In genomic region chr3:130906374-130906995, GRCh38 we compare ENCODE assay signal across 15 cellular contexts. TPM values are rescaled to one million over a fixed set of nuclear protein-coding genes. Genes with fewer than 3 reads are reported as not detected.
A peak's percentile ranks its signal among the peaks of the same experiment; 100 is the strongest.
DNase-seq lines count a peak whose midpoint lies in the region; ATAC-seq, FAIRE-seq and TF ChIP-seq lines count a peak whose summit lies in the region.
"Had no signal": no experiment of that assay in that cellular context is flagged by ENCODE, and none has a peak within 500 bp of the region (broad histone marks: within the 10 kb centered on the region; RNA-seq: fewer than 3 reads in every experiment).

No MANE protein-coding gene starts in this region.

- peak overlapping the region; percentile 27 for H3K27ac Mint-ChIP-seq in activated CD8-positive, alpha-beta T cell treated with anti-CD3 and anti-CD28 coated beads for 36 hours
- no peak overlapping the region for H3K27ac Mint-ChIP-seq in activated CD8-positive, alpha-beta T cell treated with anti-CD3 and anti-CD28 coated beads, Interleukin-2, amount 10 ng/mL, durations not matched to agents 7 days and 5 days
- peak overlapping the region; percentile 35 for H3K27ac Mint-ChIP-seq in osteocyte (ENCODE audit: unreplicated experiment)
- H3K27ac Mint-ChIP-seq: type B pancreatic cell had no signal

- ATAC-seq in activated CD8-positive, alpha-beta T cell treated with anti-CD3 and anti-CD28 coated beads for 36 hours: no peak
- ATAC-seq in activated CD8-positive, alpha-beta T cell treated with anti-CD3 and anti-CD28 coated beads, Interleukin-2, amount 10 ng/mL, durations not matched to agents 7 days and 5 days: no peak
- ATAC-seq in HG03565 (IDR thresholded peaks at IDR 0.05; ENCODE audit: unreplicated experiment): no peak
- ATAC-seq: activated CD8-positive, alpha-beta memory T cell treated with anti-CD3 and anti-CD28 coated beads, Interleukin-2, amount 10 ng/mL, durations not matched to agents 7 days and 5 days; lower lobe of right lung had no signal

- intact Hi-C loops in activated CD8-positive, alpha-beta T cell treated with anti-CD3 and anti-CD28 coated beads for 36 hours (cut with micrococcal nuclease): no loop called here

- no peaks in the 10 kb centered on the region for H3K27me3 Mint-ChIP-seq in activated CD8-positive, alpha-beta T cell treated with anti-CD3 and anti-CD28 coated beads for 36 hours
- H3K27me3 Mint-ChIP-seq in activated CD8-positive, alpha-beta T cell treated with anti-CD3 and anti-CD28 coated beads, Interleukin-2, amount 10 ng/mL, durations not matched to agents 7 days and 5 days (ENCODE audit: low read depth): no peaks in the 10 kb centered on the region
- no peaks in the 10 kb centered on the region for H3K27me3 Mint-ChIP-seq in osteocyte (ENCODE audit: unreplicated experiment)
- H3K27me3 Mint-ChIP-seq: activated CD8-positive, alpha-beta memory T cell treated with anti-CD3 and anti-CD28 coated beads, Interleukin-2, amount 10 ng/mL, durations not matched to agents 7 days and 5 days; type B pancreatic cell had no signal

- H3K36me3 Mint-ChIP-seq in activated CD8-positive, alpha-beta T cell treated with anti-CD3 and anti-CD28 coated beads for 36 hours (ENCODE audit: low read depth): peaks cover 13% of the 10 kb centered on the region
- peaks cover 11% of the 10 kb centered on the region for H3K36me3 Mint-ChIP-seq in activated CD8-positive, alpha-beta T cell treated with anti-CD3 and anti-CD28 coated beads, Interleukin-2, amount 10 ng/mL, durations not matched to agents 7 days and 5 days (ENCODE audit: low read depth)
- H3K36me3 Mint-ChIP-seq in osteocyte (ENCODE audit: unreplicated experiment): no peaks in the 10 kb centered on the region

- POLR2A ChIA-PET in activated CD8-positive, alpha-beta T cell treated with anti-CD3 and anti-CD28 coated beads for 36 hours (lab: Charles Lee): no interaction called here
- POLR2A ChIA-PET in activated CD8-positive, alpha-beta T cell treated with anti-CD3 and anti-CD28 coated beads, Interleukin-2, amount 10 ng/mL, durations not matched to agents 7 days and 5 days (lab: Charles Lee): interaction anchor here (1.4 kb wide), 1 partner anchor 13 kb away, joined by 11 read pairs; the partner anchor contains the start of gene ATP2C1

- no peak for TF ChIP-seq CTCF in activated CD8-positive, alpha-beta T cell treated with anti-CD3 and anti-CD28 coated beads for 36 hours (IDR thresholded peaks at IDR 0.05)
- no peak for TF ChIP-seq CTCF in bronchial epithelial cell (IDR thresholded peaks at IDR 0.05; ENCODE audit: insufficient read depth, low read length, severe bottlenecking)
- TF ChIP-seq CTCF in osteocyte (IDR thresholded peaks at IDR 0.05): no peak

- H3K4me1 Mint-ChIP-seq in activated CD8-positive, alpha-beta T cell treated with anti-CD3 and anti-CD28 coated beads for 36 hours (ENCODE audit: low read depth): peaks cover 65% of the 10 kb centered on the region
- peaks cover 42% of the 10 kb centered on the region for H3K4me1 Mint-ChIP-seq in activated CD8-positive, alpha-beta T cell treated with anti-CD3 and anti-CD28 coated beads, Interleukin-2, amount 10 ng/mL, durations not matched to agents 7 days and 5 days (ENCODE audit: low read depth)
- H3K4me1 Mint-ChIP-seq in osteocyte (ENCODE audit: unreplicated experiment): peaks cover 30% of the 10 kb centered on the region

- CTCF ChIA-PET in activated CD8-positive, alpha-beta T cell treated with anti-CD3 and anti-CD28 coated beads for 36 hours (lab: Charles Lee): interaction anchor here (0.9 to 1.2 kb wide), 2 partner anchors 13 kb away, joined by 3 read pairs; partner anchors contain the start of gene ATP2C1
- CTCF ChIA-PET in activated CD8-positive, alpha-beta T cell treated with anti-CD3 and anti-CD28 coated beads, Interleukin-2, amount 10 ng/mL, durations not matched to agents 7 days and 5 days (lab: Charles Lee): no interaction called here

- FAIRE-seq in bronchial epithelial cell (lab: Jason Lieb, UNC): no peak

- no peaks in the 10 kb centered on the region for H3K36me3 ChIP-seq in bronchial epithelial cell (ENCODE audit: control insufficient read depth, insufficient read depth, low read length)
- H3K36me3 ChIP-seq: lower lobe of right lung had no signal

- no peaks in the 10 kb centered on the region for H3K27me3 ChIP-seq in bronchial epithelial cell (ENCODE audit: control insufficient read depth, insufficient read depth, low read length)

- H3K9me3 Mint-ChIP-seq in activated CD8-positive, alpha-beta T cell treated with anti-CD3 and anti-CD28 coated beads for 36 hours: no peaks in the 10 kb centered on the region
- no peaks in the 10 kb centered on the region for H3K9me3 Mint-ChIP-seq in activated CD8-positive, alpha-beta T cell treated with anti-CD3 and anti-CD28 coated beads, Interleukin-2, amount 10 ng/mL, durations not matched to agents 7 days and 5 days (ENCODE audit: insufficient read depth)
- H3K9me3 Mint-ChIP-seq in osteocyte (ENCODE audit: unreplicated experiment): no peaks in the 10 kb centered on the region
- H3K9me3 Mint-ChIP-seq: type B pancreatic cell had no signal

- no peak overlapping the region for H3K4me3 Mint-ChIP-seq in activated CD8-positive, alpha-beta T cell treated with anti-CD3 and anti-CD28 coated beads for 36 hours
- H3K4me3 Mint-ChIP-seq in activated CD8-positive, alpha-beta T cell treated with anti-CD3 and anti-CD28 coated beads, Interleukin-2, amount 10 ng/mL, durations not matched to agents 7 days and 5 days: no peak overlapping the region
- H3K4me3 Mint-ChIP-seq in osteocyte (ENCODE audit: unreplicated experiment): no peak overlapping the region
- H3K4me3 Mint-ChIP-seq: activated CD8-positive, alpha-beta memory T cell treated with anti-CD3 and anti-CD28 coated beads, Interleukin-2, amount 10 ng/mL, durations not matched to agents 7 days and 5 days; type B pancreatic cell had no signal

- DNase-seq in activated CD8-positive, alpha-beta T cell treated with anti-CD3 and anti-CD28 coated beads for 36 hours: no peak
- DNase-seq in activated CD8-positive, alpha-beta T cell treated with anti-CD3 and anti-CD28 coated beads, Interleukin-2, amount 10 ng/mL, durations not matched to agents 7 days and 5 days: no peak
- DNase-seq in NCI-H526 (lab: John Stamatoyannopoulos, UW): peak; percentile 90 to 96
- peak; percentile 85 for DNase-seq in bronchial epithelial cell (ENCODE audit: low read depth)
- DNase-seq in osteocyte (ENCODE audit: extremely low spot score, unreplicated experiment): no peak
- DNase-seq in DMS79 treated with DMSO at 0.1 percent for 48 hours (lab: John Stamatoyannopoulos, UW): no peak
- no peak for DNase-seq in SK-N-DZ (ENCODE audit: low spot score)
- DNase-seq: ACHN; activated CD8-positive, alpha-beta memory T cell treated with anti-CD3 and anti-CD28 coated beads, Interleukin-2, amount 10 ng/mL, durations not matched to agents 7 days and 5 days; aorta; effector memory CD4-positive, alpha-beta T cell; lower lobe of right lung; T-helper 9 cell had no signal

- no peak overlapping the region for H3K4me3 ChIP-seq in bronchial epithelial cell (ENCODE audit: low read depth, low read length)
- H3K4me3 ChIP-seq: lower lobe of right lung had no signal

RNA-seq across cellular contexts. Expression of gene ATP2C1, which starts 12.6 kb away (rescaled TPM):
- 10 to 100 TPM; 46.4 to 46.8 TPM for total RNA-seq in activated CD8-positive, alpha-beta T cell treated with anti-CD3 and anti-CD28 coated beads for 36 hours
- total RNA-seq in activated CD8-positive, alpha-beta T cell treated with anti-CD3 and anti-CD28 coated beads, Interleukin-2, amount 10 ng/mL, durations not matched to agents 7 days and 5 days: 10 to 100 TPM; 45.5 to 52.7 TPM
- total RNA-seq in bronchial epithelial cell (96.9 and 149 TPM in 2 replicates), osteocyte (68.3 and 69.2 TPM in 2 replicates)
- polyA plus RNA-seq in SK-N-DZ (2014; cell fraction: cytosol; rRNA removed): 37.9 and 39.9 TPM in 2 replicates
- polyA plus RNA-seq in SK-N-DZ (2014; cell fraction: nucleus; rRNA removed): 73.4 and 77.3 TPM in 2 replicates

Comparison
In these comparisons a context has a peak if more than half of its experiments do, and no peak if none do; other contexts are left out.
1. DNase-seq: peak in NCI-H526 (2 of 2) and bronchial epithelial cell (single experiment); none in activated CD8-positive, alpha-beta T cell treated with anti-CD3 and anti-CD28 coated beads for 36 hours (single experiment), activated CD8-positive, alpha-beta T cell treated with anti-CD3 and anti-CD28 coated beads, Interleukin-2, amount 10 ng/mL, durations not matched to agents 7 days and 5 days (single experiment), osteocyte (single experiment), DMS79 treated with DMSO at 0.1 percent for 48 hours (single experiment) and SK-N-DZ (single experiment).